2 cellular contexts compared by ENCODE assay signal in genomic region chr6:44222987-44223470, GRCh38.
TF ChIP-seq lines count a peak whose summit lies in the region.

No MANE protein-coding gene starts in this region.

TF ChIP-seq in GM23338, 12 proteins besides CTCF, POLR2A, EP300 and RAD21 (continued from another document):
- TF ChIP-seq REST (IDR thresholded peaks at IDR 0.05; ENCODE audit: unreplicated experiment) (no peak), NANOG (IDR thresholded peaks at IDR 0.05; ENCODE audit: borderline replicate concordance) (no peak), ZNF114 (CRISPR knock-in tag; IDR thresholded peaks at IDR 0.05) (no peak), EZH2phosphoT487 (IDR thresholded peaks at IDR 0.05; ENCODE audit: unreplicated experiment) (no peak), ZNF331 (CRISPR knock-in tag; IDR thresholded peaks at IDR 0.05; ENCODE audit: low read depth) (no peak), EZH2 (IDR thresholded peaks at IDR 0.05; ENCODE audit: low read depth, unreplicated experiment) (no peak), ETS1 (IDR thresholded peaks at IDR 0.05) (no peak), ZNF462 (CRISPR knock-in tag; IDR thresholded peaks at IDR 0.05) (no peak)

TF ChIP-seq in WTC11, 78 proteins besides CTCF, POLR2A, EP300 and RAD21 (continued from another document):
- no peak for TF ChIP-seq ZNF263 (CRISPR knock-in tag; IDR thresholded peaks at IDR 0.05; ENCODE audit: low read depth)
- no peak for TF ChIP-seq NFATC4 (CRISPR knock-in tag; IDR thresholded peaks at IDR 0.05)
- no peak for TF ChIP-seq EMX1 (CRISPR knock-in tag; IDR thresholded peaks at IDR 0.05)
- no peak for TF ChIP-seq ZNF671 (CRISPR knock-in tag; IDR thresholded peaks at IDR 0.05)
- no peak for TF ChIP-seq ZNF281 (CRISPR knock-in tag; IDR thresholded peaks at IDR 0.05)
- no peak for TF ChIP-seq RORB (CRISPR knock-in tag; IDR thresholded peaks at IDR 0.05)
- no peak for TF ChIP-seq E2F4 (CRISPR knock-in tag; IDR thresholded peaks at IDR 0.05; ENCODE audit: borderline replicate concordance, low read depth)
- TF ChIP-seq AR (CRISPR knock-in tag; IDR thresholded peaks at IDR 0.05) = no peak
